Comparison of ENCODE assay signal across 8 cellular contexts in the genomic region with DNA sequence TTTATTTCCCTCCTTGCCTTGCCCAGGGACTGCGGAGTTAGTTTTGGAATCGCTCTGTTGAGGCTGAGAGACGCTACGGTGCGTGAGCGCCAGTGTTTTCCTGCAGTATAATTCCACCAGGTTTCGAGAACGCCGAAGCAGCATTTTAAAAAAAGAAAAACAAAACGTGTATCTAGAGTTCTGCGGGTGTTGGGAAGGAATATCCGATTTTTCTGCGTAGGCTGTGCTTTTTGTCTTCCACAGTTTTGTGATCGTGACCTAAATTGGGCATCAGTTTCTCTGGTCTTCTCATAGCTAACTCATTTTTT. TPM values are rescaled to one million over a fixed set of nuclear protein-coding genes. Genes with fewer than 3 reads are reported as not detected.
DNase-seq lines count a peak whose midpoint lies in the region; ATAC-seq and TF ChIP-seq lines count a peak whose summit lies in the region.

No MANE protein-coding gene starts in this region.

- peak overlapping the region; percentile 88 for H3K9ac ChIP-seq in mucosa of stomach (ENCODE audit: low read length)

- peak; percentile 3 for ATAC-seq in HG02884 (IDR thresholded peaks at IDR 0.05; ENCODE audit: unreplicated experiment)
- ATAC-seq in HG02610 (IDR thresholded peaks at IDR 0.05; ENCODE audit: unreplicated experiment): no peak

- H3K27me3 ChIP-seq in breast epithelium (no peaks in the 10 kb centered on the region), mucosa of stomach (ENCODE audit: control insufficient read depth, insufficient read depth, low read length) (no peaks in the 10 kb centered on the region)

- in situ Hi-C loops in G401 (cut with HindIII; ENCODE audit: low sequenced_read_pairs): no loop called here

- DNase-seq in AG04449 (ENCODE audit: low read depth, low spot score) (no peak), breast epithelium (ENCODE audit: low spot score in 2 of 2) (no peak), G401 (ENCODE audit: low spot score) (no peak), NCI-H2227 (lab: John Stamatoyannopoulos, UW; ENCODE audit: unreplicated experiment) (no peak), NCI-H2107 (lab: John Stamatoyannopoulos, UW) (no peak)

- peak overlapping the region; percentile 92 to 95 for H3K27ac ChIP-seq in breast epithelium

- intact Hi-C loops in breast epithelium (cut with DNase I; ENCODE audit: low total_unique reads): no loop called here

- CTCF ChIA-PET in AG04449 (lab: Yijun Ruan, JAX): no interaction called here

- no peak for TF ChIP-seq POLR2A in breast epithelium (IDR thresholded peaks at IDR 0.05)

- POLR2A ChIA-PET in AG04449 (lab: Yijun Ruan, JAX): no interaction called here

- TF ChIP-seq CTCF in AG04449 (IDR thresholded peaks at IDR 0.05; ENCODE audit: insufficient read depth, low read length, missing control alignments): no peak
- TF ChIP-seq CTCF in breast epithelium (IDR thresholded peaks at IDR 0.05): no peak

- no peaks in the 10 kb centered on the region for H3K9me3 ChIP-seq in breast epithelium
- no peaks in the 10 kb centered on the region for H3K9me3 ChIP-seq in mucosa of stomach (ENCODE audit: control insufficient read depth, low read length)

- H3K4me1 ChIP-seq in breast epithelium (no peaks in the 10 kb centered on the region), mucosa of stomach (ENCODE audit: control insufficient read depth, insufficient read depth, low read length) (peaks cover 12% of the 10 kb centered on the region)

- H3K4me3 ChIP-seq in AG04449 (ENCODE audit: low read depth, low read length): peak overlapping the region; percentile 88
- peak overlapping the region; percentile 90 to 97 (median 95) for H3K4me3 ChIP-seq in breast epithelium
- H3K4me3 ChIP-seq in mucosa of stomach (ENCODE audit: low read length): peak overlapping the region; percentile 44

- no peaks in the 10 kb centered on the region for H3K36me3 ChIP-seq in breast epithelium
- no peaks in the 10 kb centered on the region for H3K36me3 ChIP-seq in mucosa of stomach (ENCODE audit: control insufficient read depth, insufficient read depth, low read length)

RNA-seq across cellular contexts. Expression of a gene that starts 0.8 kb away (rescaled TPM):
- 10 to 100 TPM; 46.1 to 84.0 (median 70.8) TPM for total RNA-seq in breast epithelium
- 49.3 and 59.4 TPM in 2 replicates for total RNA-seq in G401 (2014; rRNA removed; shearing (Covaris generic))

Comparison
In these comparisons a context has a peak if more than half of its experiments do, and no peak if none do; other contexts are left out.
1. H3K4me3 ChIP-seq: peak in every context shown above with its lines; median percentile 95 in breast epithelium; 88 in AG04449; 44 in mucosa of stomach.